ENCODE assay signal across 25 cellular contexts in genomic region chr17:36501351-36501750, GRCh38.
"Had no signal": no experiment of that assay in that cellular context is flagged by ENCODE, and none has a peak within 500 bp of the region (broad histone marks: within the 10 kb centered on the region; RNA-seq: fewer than 3 reads in every experiment).

No MANE protein-coding gene starts in this region.

- H3K4me2 ChIP-seq: neural progenitor cell had no signal

- H3K4me1 ChIP-seq: breast epithelium, foreskin keratinocyte, neural progenitor cell, right atrium auricular region, testis, transverse colon had no signal

- H3K9me3 ChIP-seq: breast epithelium, esophagus muscularis mucosa, heart left ventricle, right atrium auricular region, testis, transverse colon had no signal

- DNase-seq: activated B cell treated with CpG ODN at 0.5 μM for 24 hours; activated CD4-positive, alpha-beta T cell treated with anti-CD3 and anti-CD28 coated beads for 4 hours; activated CD4-positive, alpha-beta T cell treated with anti-CD3 and anti-CD28 coated beads, Interleukin-2, amount 50 U/mL, for 4 hours; activated T-cell treated with anti-CD3 and anti-CD28 coated beads, Interleukin-2, amount 50 U/mL, for 24 hours; central memory CD4-positive, alpha-beta T cell; foreskin keratinocyte; heart left ventricle; left cardiac atrium; midbrain; natural killer cell; occipital lobe; stimulated activated CD4-positive, alpha-beta T cell treated with anti-CD3 and anti-CD28 coated beads, Interleukin-15, amount 100 ng/mL, for 24 hours; stimulated activated CD4-positive, alpha-beta T cell treated with anti-CD3 and anti-CD28 coated beads, Interleukin-2, amount 100 ng/mL, for 24 hours; stimulated activated naive CD4-positive, alpha-beta T cell; testis; transverse colon had no signal

- FAIRE-seq: islet of Langerhans, urothelium cell line had no signal

- H3K4me3 ChIP-seq: breast epithelium, esophagus muscularis mucosa, heart left ventricle, neural progenitor cell, right atrium auricular region, testis, transverse colon had no signal

- H3K27me3 ChIP-seq: breast epithelium, esophagus muscularis mucosa, foreskin keratinocyte, heart left ventricle, neural progenitor cell, right atrium auricular region, testis, transverse colon had no signal

- H3K4me3 Mint-ChIP-seq: activated B cell treated with CpG ODN at 0.5 μM for 24 hours; activated naive CD4-positive, alpha-beta T cell treated with anti-CD3 and anti-CD28 coated beads, Interleukin-2, amount 50 U/mL, for 24 hours; activated T-cell treated with anti-CD3 and anti-CD28 coated beads, Interleukin-2, amount 50 U/mL, for 24 hours; dendritic cell treated with granulocyte-macrophage colony-stimulating factor and Interleukin-4, amounts not matched to agents 40 ng/mL and 50 ng/mL, for 4 days; natural killer cell; neural progenitor cell; T-cell had no signal

- H3K27ac Mint-ChIP-seq: activated B cell treated with CpG ODN at 0.5 μM for 24 hours; activated naive CD4-positive, alpha-beta T cell treated with anti-CD3 and anti-CD28 coated beads, Interleukin-2, amount 50 U/mL, for 24 hours; dendritic cell treated with granulocyte-macrophage colony-stimulating factor and Interleukin-4, amounts not matched to agents 40 ng/mL and 50 ng/mL, for 4 days; natural killer cell; neural progenitor cell; T-cell had no signal

- ATAC-seq: foreskin keratinocyte, heart left ventricle, left cardiac atrium, natural killer cell, T-cell had no signal

- H3K27me3 Mint-ChIP-seq: activated B cell treated with CpG ODN at 0.5 μM for 24 hours; activated naive CD4-positive, alpha-beta T cell treated with anti-CD3 and anti-CD28 coated beads, Interleukin-2, amount 50 U/mL, for 24 hours; activated T-cell treated with anti-CD3 and anti-CD28 coated beads, Interleukin-2, amount 50 U/mL, for 24 hours; dendritic cell treated with granulocyte-macrophage colony-stimulating factor and Interleukin-4, amounts not matched to agents 40 ng/mL and 50 ng/mL, for 4 days; T-cell had no signal

- H3K36me3 Mint-ChIP-seq: natural killer cell had no signal

- H3K27ac ChIP-seq: breast epithelium, esophagus muscularis mucosa, foreskin keratinocyte, heart left ventricle, neural progenitor cell, right atrium auricular region, testis, transverse colon had no signal

- H3K4me1 Mint-ChIP-seq: activated B cell treated with CpG ODN at 0.5 μM for 24 hours, T-cell had no signal

- H3K36me3 ChIP-seq: neural progenitor cell had no signal

- H3K9me3 Mint-ChIP-seq: activated B cell treated with CpG ODN at 0.5 μM for 24 hours; activated naive CD4-positive, alpha-beta T cell treated with anti-CD3 and anti-CD28 coated beads, Interleukin-2, amount 50 U/mL, for 24 hours; activated T-cell treated with anti-CD3 and anti-CD28 coated beads, Interleukin-2, amount 50 U/mL, for 24 hours; dendritic cell treated with granulocyte-macrophage colony-stimulating factor and Interleukin-4, amounts not matched to agents 40 ng/mL and 50 ng/mL, for 4 days; natural killer cell; neural progenitor cell; T-cell had no signal

- H2AFZ ChIP-seq: neural progenitor cell had no signal

- H3K9ac ChIP-seq: neural progenitor cell had no signal
